1 cellular context compared by ENCODE assay signal in genomic region chr1:59204001-59204400, GRCh38.
A peak's percentile ranks its signal among the peaks of the same experiment; 100 is the strongest.
TF ChIP-seq lines count a peak whose summit lies in the region.

No MANE protein-coding gene starts in this region.

TF ChIP-seq in HepG2, 621 proteins besides CTCF, POLR2A, EP300 and RAD21 (continued from another document and continues in another):
- TF ChIP-seq IKZF5 (CRISPR knock-in tag; IDR thresholded peaks at IDR 0.05), result peak; percentile 83; the same call in 1 of the 2 replicates
- TF ChIP-seq, protein P1, sequence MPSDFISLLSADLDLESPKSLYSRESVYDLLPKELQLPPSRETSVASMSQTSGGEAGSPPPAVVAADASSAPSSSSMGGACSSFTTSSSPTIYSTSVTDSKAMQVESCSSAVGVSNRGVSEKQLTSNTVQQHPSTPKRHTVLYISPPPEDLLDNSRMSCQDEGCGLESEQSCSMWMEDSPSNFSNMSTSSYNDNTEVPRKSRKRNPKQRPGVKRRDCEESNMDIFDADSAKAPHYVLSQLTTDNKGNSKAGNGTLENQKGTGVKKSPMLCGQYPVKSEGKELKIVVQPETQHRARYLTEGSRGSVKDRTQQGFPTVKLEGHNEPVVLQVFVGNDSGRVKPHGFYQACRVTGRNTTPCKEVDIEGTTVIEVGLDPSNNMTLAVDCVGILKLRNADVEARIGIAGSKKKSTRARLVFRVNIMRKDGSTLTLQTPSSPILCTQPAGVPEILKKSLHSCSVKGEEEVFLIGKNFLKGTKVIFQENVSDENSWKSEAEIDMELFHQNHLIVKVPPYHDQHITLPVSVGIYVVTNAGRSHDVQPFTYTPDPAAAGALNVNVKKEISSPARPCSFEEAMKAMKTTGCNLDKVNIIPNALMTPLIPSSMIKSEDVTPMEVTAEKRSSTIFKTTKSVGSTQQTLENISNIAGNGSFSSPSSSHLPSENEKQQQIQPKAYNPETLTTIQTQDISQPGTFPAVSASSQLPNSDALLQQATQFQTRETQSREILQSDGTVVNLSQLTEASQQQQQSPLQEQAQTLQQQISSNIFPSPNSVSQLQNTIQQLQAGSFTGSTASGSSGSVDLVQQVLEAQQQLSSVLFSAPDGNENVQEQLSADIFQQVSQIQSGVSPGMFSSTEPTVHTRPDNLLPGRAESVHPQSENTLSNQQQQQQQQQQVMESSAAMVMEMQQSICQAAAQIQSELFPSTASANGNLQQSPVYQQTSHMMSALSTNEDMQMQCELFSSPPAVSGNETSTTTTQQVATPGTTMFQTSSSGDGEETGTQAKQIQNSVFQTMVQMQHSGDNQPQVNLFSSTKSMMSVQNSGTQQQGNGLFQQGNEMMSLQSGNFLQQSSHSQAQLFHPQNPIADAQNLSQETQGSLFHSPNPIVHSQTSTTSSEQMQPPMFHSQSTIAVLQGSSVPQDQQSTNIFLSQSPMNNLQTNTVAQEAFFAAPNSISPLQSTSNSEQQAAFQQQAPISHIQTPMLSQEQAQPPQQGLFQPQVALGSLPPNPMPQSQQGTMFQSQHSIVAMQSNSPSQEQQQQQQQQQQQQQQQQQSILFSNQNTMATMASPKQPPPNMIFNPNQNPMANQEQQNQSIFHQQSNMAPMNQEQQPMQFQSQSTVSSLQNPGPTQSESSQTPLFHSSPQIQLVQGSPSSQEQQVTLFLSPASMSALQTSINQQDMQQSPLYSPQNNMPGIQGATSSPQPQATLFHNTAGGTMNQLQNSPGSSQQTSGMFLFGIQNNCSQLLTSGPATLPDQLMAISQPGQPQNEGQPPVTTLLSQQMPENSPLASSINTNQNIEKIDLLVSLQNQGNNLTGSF (CRISPR knock-in tag; IDR thresholded peaks at IDR 0.05), result no peak
- no peak for TF ChIP-seq ZFP36L2 (CRISPR knock-in tag; IDR thresholded peaks at IDR 0.05)
- TF ChIP-seq MED13 (CRISPR knock-in tag; IDR thresholded peaks at IDR 0.05), result no peak
- 0 out of 2 replicates have a peak, but pooled peaks have one; percentile 31 for TF ChIP-seq ZGPAT (CRISPR knock-in tag; IDR thresholded peaks at IDR 0.05)
- TF ChIP-seq FOXO1 (CRISPR knock-in tag; IDR thresholded peaks at IDR 0.05), result peak; percentile 79; the same call in 1 of the 2 replicates
- 0 out of 2 replicates have a peak, but pooled peaks have one; percentile 28 for TF ChIP-seq ZNF766 (CRISPR knock-in tag; IDR thresholded peaks at IDR 0.05; ENCODE audit: borderline replicate concordance)
- 0 out of 2 replicates have a peak, but pooled peaks have one; percentile 40 for TF ChIP-seq REPIN1 (CRISPR knock-in tag; IDR thresholded peaks at IDR 0.05; ENCODE audit: borderline replicate concordance, low read depth)
- no peak; the same call in 1 of the 2 replicates for TF ChIP-seq IRF2 (CRISPR knock-in tag; IDR thresholded peaks at IDR 0.05)
- no peak for TF ChIP-seq ZC3H13 (CRISPR knock-in tag; IDR thresholded peaks at IDR 0.05)
- peak; percentile 49; the same call in 1 of the 2 replicates for TF ChIP-seq HMG20A (CRISPR knock-in tag; IDR thresholded peaks at IDR 0.05; ENCODE audit: borderline replicate concordance)
- TF ChIP-seq ISL2 (CRISPR knock-in tag; IDR thresholded peaks at IDR 0.05), result peak; percentile 69; the same call in 1 of the 2 replicates
- peak; percentile 56; the same call in 1 of the 2 replicates for TF ChIP-seq RXRA (CRISPR knock-in tag; IDR thresholded peaks at IDR 0.05)
- peak; percentile 72 for TF ChIP-seq HIC2 (CRISPR knock-in tag; IDR thresholded peaks at IDR 0.05; ENCODE audit: low read depth)
- no peak for TF ChIP-seq MLXIP (CRISPR knock-in tag; IDR thresholded peaks at IDR 0.05; ENCODE audit: borderline replicate concordance)
- TF ChIP-seq BCLAF1 (IDR thresholded peaks at IDR 0.05), result no peak
- TF ChIP-seq JUN (CRISPR knock-in tag; IDR thresholded peaks at IDR 0.05), result no peak
- TF ChIP-seq TARDBP (CRISPR knock-in tag; IDR thresholded peaks at IDR 0.05), result peak; percentile 64
- TF ChIP-seq, protein P2, sequence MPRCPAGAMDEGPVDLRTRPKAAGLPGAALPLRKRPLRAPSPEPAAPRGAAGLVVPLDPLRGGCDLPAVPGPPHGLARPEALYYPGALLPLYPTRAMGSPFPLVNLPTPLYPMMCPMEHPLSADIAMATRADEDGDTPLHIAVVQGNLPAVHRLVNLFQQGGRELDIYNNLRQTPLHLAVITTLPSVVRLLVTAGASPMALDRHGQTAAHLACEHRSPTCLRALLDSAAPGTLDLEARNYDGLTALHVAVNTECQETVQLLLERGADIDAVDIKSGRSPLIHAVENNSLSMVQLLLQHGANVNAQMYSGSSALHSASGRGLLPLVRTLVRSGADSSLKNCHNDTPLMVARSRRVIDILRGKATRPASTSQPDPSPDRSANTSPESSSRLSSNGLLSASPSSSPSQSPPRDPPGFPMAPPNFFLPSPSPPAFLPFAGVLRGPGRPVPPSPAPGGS (CRISPR knock-in tag; IDR thresholded peaks at IDR 0.05), result no peak
- TF ChIP-seq USF2 (IDR thresholded peaks at IDR 0.05; ENCODE audit: low read depth, low read length), result no peak
- TF ChIP-seq USF2 (CRISPR knock-in tag; IDR thresholded peaks at IDR 0.05; ENCODE audit: borderline replicate concordance), result peak; percentile 37; the same call in 1 of the 2 replicates
- TF ChIP-seq RNF2 (conservative IDR thresholded peaks at IDR 0.05; ENCODE audit: low read depth), result no peak
- TF ChIP-seq NR2F6 (IDR thresholded peaks at IDR 0.05), result no peak; the same call in none of the 2 replicates
- peak; percentile 75 for TF ChIP-seq NR2F6 (CRISPR knock-in tag; IDR thresholded peaks at IDR 0.05)
- no peak for TF ChIP-seq ZNF207 (IDR thresholded peaks at IDR 0.05; ENCODE audit: borderline replicate concordance)
- TF ChIP-seq NFE2 (CRISPR knock-in tag; IDR thresholded peaks at IDR 0.05), result no peak
- TF ChIP-seq ZBTB34 (CRISPR knock-in tag; IDR thresholded peaks at IDR 0.05), result peak; percentile 99
- no peak for TF ChIP-seq PHB2 (IDR thresholded peaks at IDR 0.05; ENCODE audit: partially characterized antibody)
- no peak for TF ChIP-seq ZBTB1 (CRISPR knock-in tag; IDR thresholded peaks at IDR 0.05; ENCODE audit: borderline replicate concordance)
- peak; percentile 81 for TF ChIP-seq FOXA3 (CRISPR knock-in tag; IDR thresholded peaks at IDR 0.05)
- no peak for TF ChIP-seq NFE2L1 (CRISPR knock-in tag; IDR thresholded peaks at IDR 0.05; ENCODE audit: borderline replicate concordance)
- TF ChIP-seq, protein P3, sequence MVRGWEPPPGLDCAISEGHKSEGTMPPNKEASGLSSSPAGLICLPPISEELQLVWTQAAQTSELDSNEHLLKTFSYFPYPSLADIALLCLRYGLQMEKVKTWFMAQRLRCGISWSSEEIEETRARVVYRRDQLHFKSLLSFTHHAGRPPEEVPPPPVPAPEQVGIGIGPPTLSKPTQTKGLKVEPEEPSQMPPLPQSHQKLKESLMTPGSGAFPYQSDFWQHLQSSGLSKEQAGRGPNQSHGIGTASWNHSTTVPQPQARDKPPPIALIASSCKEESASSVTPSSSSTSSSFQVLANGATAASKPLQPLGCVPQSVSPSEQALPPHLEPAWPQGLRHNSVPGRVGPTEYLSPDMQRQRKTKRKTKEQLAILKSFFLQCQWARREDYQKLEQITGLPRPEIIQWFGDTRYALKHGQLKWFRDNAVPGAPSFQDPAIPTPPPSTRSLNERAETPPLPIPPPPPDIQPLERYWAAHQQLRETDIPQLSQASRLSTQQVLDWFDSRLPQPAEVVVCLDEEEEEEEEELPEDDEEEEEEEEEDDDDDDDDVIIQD (CRISPR knock-in tag; IDR thresholded peaks at IDR 0.05; ENCODE audit: low read depth), result peak; percentile 86
